1 cellular context compared by ENCODE assay signal in genomic region chr5:88899338-88899737, GRCh38.
TF ChIP-seq lines count a peak whose summit lies in the region.

No MANE protein-coding gene starts in this region.

TF ChIP-seq in H1, 55 proteins besides CTCF, POLR2A, EP300 and RAD21 (continued from another document):
- no peak for TF ChIP-seq MAFK (IDR thresholded peaks at IDR 0.05; ENCODE audit: low read depth, low read length)
- no peak for TF ChIP-seq MAX (IDR thresholded peaks at IDR 0.05)
- no peak for TF ChIP-seq YY1 (IDR thresholded peaks at IDR 0.05; ENCODE audit: low read depth, low read length)
- no peak for TF ChIP-seq CHD1 (IDR thresholded peaks at IDR 0.05; ENCODE audit: low read depth, low read length)
- TF ChIP-seq GTF2F1 (IDR thresholded peaks at IDR 0.05; ENCODE audit: borderline replicate concordance, low read depth, low read length) = no peak
- TF ChIP-seq TAF7 (optimal IDR thresholded peaks at IDR 0.05; ENCODE audit: borderline replicate concordance, low read depth, low read length) = no peak
- TF ChIP-seq POLR2AphosphoS5 (IDR thresholded peaks at IDR 0.05; ENCODE audit: low read depth, low read length) = no peak
